ENCODE assay signal across 1 cellular context in the genomic region with DNA sequence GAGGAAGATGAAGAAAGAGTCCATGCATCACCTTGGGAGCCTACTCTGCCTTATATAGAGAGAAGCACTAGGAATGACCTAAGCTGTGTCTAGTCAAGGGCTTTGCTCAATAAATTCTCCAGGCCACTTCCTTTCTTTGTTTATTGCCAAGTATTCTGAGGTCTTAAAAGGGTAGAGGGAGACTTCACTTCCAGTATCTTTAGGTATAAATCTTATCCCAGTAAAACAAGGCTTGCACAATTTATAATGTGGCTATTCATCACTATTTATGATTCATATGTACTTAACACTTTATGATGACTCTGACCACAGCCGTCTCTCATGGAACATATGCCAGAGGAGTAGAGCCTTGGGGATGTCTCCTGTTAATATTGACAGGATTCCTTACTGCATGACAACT.
A peak's percentile ranks its signal among the peaks of the same experiment; 100 is the strongest.
TF ChIP-seq lines count a peak whose summit lies in the region.

No MANE protein-coding gene starts in this region.

TF ChIP-seq in HEK293, 187 proteins besides CTCF, POLR2A, EP300 and RAD21 (continued from another document):
- peak; percentile 83 for TF ChIP-seq ZFP69B (tag by site-specific recombination; IDR thresholded peaks at IDR 0.05)
- TF ChIP-seq ZNF394 (tag by site-specific recombination; IDR thresholded peaks at IDR 0.05; ENCODE audit: borderline replicate concordance), result peak; percentile 16; the same call in 1 of the 2 replicates
- 0 out of 2 replicates have a peak, but pooled peaks have one; percentile 11 for TF ChIP-seq OSR2 (tag by site-specific recombination; IDR thresholded peaks at IDR 0.05)
